8 cellular contexts compared by ENCODE assay signal in genomic region chr9:35689601-35690446, GRCh38. TPM values are rescaled to one million over a fixed set of nuclear protein-coding genes. Genes with fewer than 3 reads are reported as not detected.
DNase-seq lines count a peak whose midpoint lies in the region; ATAC-seq and TF ChIP-seq lines count a peak whose summit lies in the region.

Gene TPM2 (minus strand): TSS chr9:35689925. CDS start chr9:35689817, 108 bp downstream.

- no peak for ATAC-seq in activated naive CD8-positive, alpha-beta T cell treated with anti-CD3 and anti-CD28 coated beads, Interleukin-2, amount 10 ng/mL, durations not matched to agents 7 days and 5 days (ENCODE audit: low read depth)
- ATAC-seq in heart right ventricle = peak; percentile 63 to 79 (median 76)
- no peak for ATAC-seq in GM21526 (IDR thresholded peaks at IDR 0.05; ENCODE audit: low FRiP score, unreplicated experiment)

- peak within 1 kb of the TSS; percentile 78 for H3K4me3 Mint-ChIP-seq in activated naive CD4-positive, alpha-beta T cell treated with anti-CD3 and anti-CD28 coated beads for 36 hours
- H3K4me3 Mint-ChIP-seq in activated naive CD8-positive, alpha-beta T cell treated with anti-CD3 and anti-CD28 coated beads, Interleukin-2, amount 10 ng/mL, durations not matched to agents 7 days and 5 days = peak within 1 kb of the TSS; percentile 91

- H3K27me3 ChIP-seq in heart right ventricle (peaks cover 0 to 8% (median 0%) of the 10 kb centered on the region in 7 donors), prostate gland (replicated peaks; ENCODE audit: insufficient read depth) (no peaks in the 10 kb centered on the region)

- no peak for DNase-seq in activated naive CD4-positive, alpha-beta T cell treated with anti-CD3 and anti-CD28 coated beads for 36 hours
- DNase-seq in activated naive CD4-positive, alpha-beta T cell treated with anti-CD3 and anti-CD28 coated beads, Interleukin-2, amount 50 U/mL, for 16 hours = no peak
- DNase-seq in activated naive CD8-positive, alpha-beta T cell treated with anti-CD3 and anti-CD28 coated beads, Interleukin-2, amount 10 ng/mL, durations not matched to agents 7 days and 5 days = no peak
- DNase-seq in heart right ventricle (peak; percentile 78 to 84), prostate gland (ENCODE audit: low spot score) (peak; percentile 44), KG1 (lab: John Stamatoyannopoulos, UW) (no peak), GM19238 (ENCODE audit: insufficient read length, low spot score) (no peak)

- H3K4me3 ChIP-seq in heart right ventricle = peak within 1 kb of the TSS; percentile 45 to 86 (median 71)
- H3K4me3 ChIP-seq in prostate gland = peak within 1 kb of the TSS; percentile 76 to 84

- H3K4me1 ChIP-seq in heart right ventricle (peaks cover 8 to 57% (median 48%) of the 10 kb centered on the region in 9 donors), prostate gland (replicated peaks) (no peaks in the 10 kb centered on the region)

- 6 to 10% methylated on average over 66 to 67 of the region's 67 CpGs for WGBS in heart right ventricle, 2 donors
- 7% methylated on average over 57 of the region's 67 CpGs for WGBS in prostate gland

- no peak for TF ChIP-seq CTCF in heart right ventricle (IDR thresholded peaks at IDR 0.05)
- no peak for TF ChIP-seq CTCF in prostate gland (IDR thresholded peaks at IDR 0.05)

- H3K36me3 Mint-ChIP-seq in activated naive CD4-positive, alpha-beta T cell treated with anti-CD3 and anti-CD28 coated beads for 36 hours (ENCODE audit: low read depth) = no peaks in the 10 kb centered on the region
- no peaks in the 10 kb centered on the region for H3K36me3 Mint-ChIP-seq in activated naive CD8-positive, alpha-beta T cell treated with anti-CD3 and anti-CD28 coated beads, Interleukin-2, amount 10 ng/mL, durations not matched to agents 7 days and 5 days

- intact Hi-C loops in activated naive CD4-positive, alpha-beta T cell treated with anti-CD3 and anti-CD28 coated beads for 36 hours (cut with micrococcal nuclease) = loop anchor here (2.0 kb wide), 2 partner anchors 25 to 43 kb away; partner anchors contain the start of genes ARHGEF39, CREB3 and TLN1
- intact Hi-C loops in heart right ventricle (cut with DNase I) (loop anchor here in 5 of 10 donors (2.0 to 5.0 kb wide), 4 partner anchors 31 to 43 kb away; partner anchors contain the start of genes CCDC107 (in 3 of the 5), RMRP (in 3 of the 5), CREB3 (in 2 of the 5) and TLN1 (in 2 of the 5)), prostate gland (cut with DNase I) (loop anchor here (10.0 kb wide), 1 partner anchor 85 kb away; the partner anchor contains the start of gene TESK1)

- POLR2A ChIA-PET in activated naive CD8-positive, alpha-beta T cell treated with anti-CD3 and anti-CD28 coated beads, Interleukin-2, amount 10 ng/mL, durations not matched to agents 7 days and 5 days (lab: Charles Lee) = interaction anchor here (0.7 to 2.4 kb wide), 4 partner anchors 15 to 43 kb away, joined by 3 to 10 read pairs (median 6); partner anchors contain the start of genes CCDC107 and RMRP

- H3K27me3 Mint-ChIP-seq in activated naive CD4-positive, alpha-beta T cell treated with anti-CD3 and anti-CD28 coated beads for 36 hours (ENCODE audit: low read depth) = no peaks in the 10 kb centered on the region
- H3K27me3 Mint-ChIP-seq in activated naive CD8-positive, alpha-beta T cell treated with anti-CD3 and anti-CD28 coated beads, Interleukin-2, amount 10 ng/mL, durations not matched to agents 7 days and 5 days = no peaks in the 10 kb centered on the region

- peaks cover 18% of the 10 kb centered on the region for H3K4me1 Mint-ChIP-seq in activated naive CD4-positive, alpha-beta T cell treated with anti-CD3 and anti-CD28 coated beads for 36 hours (ENCODE audit: low read depth)
- H3K4me1 Mint-ChIP-seq in activated naive CD8-positive, alpha-beta T cell treated with anti-CD3 and anti-CD28 coated beads, Interleukin-2, amount 10 ng/mL, durations not matched to agents 7 days and 5 days = peaks cover 12% of the 10 kb centered on the region

- H3K36me3 ChIP-seq in heart right ventricle (peaks cover 0 to 20% (median 9%) of the 10 kb centered on the region in 9 donors), prostate gland (no peaks in the 10 kb centered on the region)

- no peak within 1 kb of the TSS for H3K27ac Mint-ChIP-seq in activated naive CD4-positive, alpha-beta T cell treated with anti-CD3 and anti-CD28 coated beads for 36 hours
- H3K27ac Mint-ChIP-seq in activated naive CD8-positive, alpha-beta T cell treated with anti-CD3 and anti-CD28 coated beads, Interleukin-2, amount 10 ng/mL, durations not matched to agents 7 days and 5 days = peak within 1 kb of the TSS; percentile 78

- CTCF ChIA-PET in activated naive CD4-positive, alpha-beta T cell treated with anti-CD3 and anti-CD28 coated beads for 36 hours (lab: Charles Lee) = interaction anchor here (1.0 to 8.4 kb wide), 6 partner anchors 11 to 67 kb away, joined by 3 to 86 read pairs (median 4); partner anchors contain the start of genes ARHGEF39, CA9, CREB3 and TLN1

- H3K9me3 Mint-ChIP-seq in activated naive CD4-positive, alpha-beta T cell treated with anti-CD3 and anti-CD28 coated beads for 36 hours = no peaks in the 10 kb centered on the region
- H3K9me3 Mint-ChIP-seq in activated naive CD8-positive, alpha-beta T cell treated with anti-CD3 and anti-CD28 coated beads, Interleukin-2, amount 10 ng/mL, durations not matched to agents 7 days and 5 days = no peaks in the 10 kb centered on the region

- H3K9me3 ChIP-seq in heart right ventricle (no peaks in the 10 kb centered on the region), prostate gland (no peaks in the 10 kb centered on the region)

- peak; percentile 43 for TF ChIP-seq POLR2A in prostate gland (IDR thresholded peaks at IDR 0.05)

- H3K27ac ChIP-seq in heart right ventricle = peak within 1 kb of the TSS; percentile 72 to 100 (median 94)
- peak within 1 kb of the TSS; percentile 90 to 92 for H3K27ac ChIP-seq in prostate gland

RNA-seq across cellular contexts. Expression of gene TPM2, which starts in this region (rescaled TPM):
- total RNA-seq in activated naive CD4-positive, alpha-beta T cell treated with anti-CD3 and anti-CD28 coated beads for 36 hours = 1 to 10 TPM; 4.9 to 6.6 TPM
- total RNA-seq in activated naive CD8-positive, alpha-beta T cell treated with anti-CD3 and anti-CD28 coated beads, Interleukin-2, amount 10 ng/mL, durations not matched to agents 7 days and 5 days = 10 to 100 TPM; 35.7 to 36.9 TPM
- total RNA-seq in heart right ventricle (100 to 1,000 TPM; 548 to 922 (median 784) TPM), prostate gland (1,000 to 10,000 TPM; 1,037 to 1,042 TPM)
- polyA plus RNA-seq in heart right ventricle = 1,000 to 10,000 TPM in 1 of 2 donors, 100 to 1,000 TPM in 1; 597 to 1,940 TPM

Comparison
In these comparisons a context has a peak if more than half of its experiments do, and no peak if none do; other contexts are left out.
1. RNA of gene TPM2 (total RNA-seq): 1,037 to 1,042 TPM in prostate gland and 548 to 922 TPM in heart right ventricle; 35.7 to 36.9 TPM in activated naive CD8-positive, alpha-beta T cell treated with anti-CD3 and anti-CD28 coated beads, Interleukin-2, amount 10 ng/mL, durations not matched to agents 7 days and 5 days and 4.9 to 6.6 TPM in activated naive CD4-positive, alpha-beta T cell treated with anti-CD3 and anti-CD28 coated beads for 36 hours; every median in the first group is over 10 times any median in the second.
2. DNase-seq: peak in heart right ventricle (2 of 2) and prostate gland (single experiment); none in activated naive CD4-positive, alpha-beta T cell treated with anti-CD3 and anti-CD28 coated beads for 36 hours (single experiment), activated naive CD4-positive, alpha-beta T cell treated with anti-CD3 and anti-CD28 coated beads, Interleukin-2, amount 50 U/mL, for 16 hours (single experiment), activated naive CD8-positive, alpha-beta T cell treated with anti-CD3 and anti-CD28 coated beads, Interleukin-2, amount 10 ng/mL, durations not matched to agents 7 days and 5 days (single experiment), KG1 (single experiment) and GM19238 (single experiment).
3. ATAC-seq: peak in heart right ventricle (8 of 8); none in activated naive CD8-positive, alpha-beta T cell treated with anti-CD3 and anti-CD28 coated beads, Interleukin-2, amount 10 ng/mL, durations not matched to agents 7 days and 5 days (single experiment) and GM21526 (single experiment).